ENCODE assay signal across 9 cellular contexts in genomic region chrX:154021131-154021611, GRCh38. TPM values are rescaled to one million over a fixed set of nuclear protein-coding genes. Genes with fewer than 3 reads are reported as not detected.
DNase-seq lines count a peak whose midpoint lies in the region; ATAC-seq lines count a peak whose summit lies in the region.
"Had no signal": no experiment of that assay in that cellular context is flagged by ENCODE, and none has a peak within 500 bp of the region (broad histone marks: within the 10 kb centered on the region; RNA-seq: fewer than 3 reads in every experiment).

No MANE protein-coding gene starts in this region.

- H3K4me3 ChIP-seq in SJSA1: no peak overlapping the region
- H3K4me3 ChIP-seq in esophagus (ENCODE audit: low read depth in 1 of 2, low read length in 2 of 2): no peak overlapping the region

- peak; percentile 37 to 48 for DNase-seq in activated CD4-positive, alpha-beta T cell treated with anti-CD3 and anti-CD28 coated beads, Interleukin-2, amount 50 U/mL, for 48 hours
- DNase-seq in activated CD4-positive, alpha-beta T cell treated with anti-CD3 and anti-CD28 coated beads, Interleukin-2, amount 50 U/mL, for 4 hours: no peak
- DNase-seq in SJSA1 (ENCODE audit: low read depth in 1 of 2, low spot score in 2 of 2) (peak; percentile 32 to 48), NCI-H226 (no peak), hippocampal formation (lab: John Stamatoyannopoulos, UW) (no peak)
- DNase-seq in stimulated activated naive B cell treated with anti-CD40 and anti-IgM and Interleukin-4, amounts not matched to agents 10 μg/mL and 1 μg/mL and 100 μg/mL, for 72 hours: no peak
- DNase-seq: left cardiac atrium had no signal

- H3K9me3 Mint-ChIP-seq in stimulated activated naive B cell treated with anti-CD40 and anti-IgM and Interleukin-4, amounts not matched to agents 10 μg/mL and 1 μg/mL and 100 μg/mL, for 72 hours: no peaks in the 10 kb centered on the region

- peak overlapping the region; percentile 70 for H3K27ac Mint-ChIP-seq in stimulated activated naive B cell treated with anti-CD40 and anti-IgM and Interleukin-4, amounts not matched to agents 10 μg/mL and 1 μg/mL and 100 μg/mL, for 72 hours

- peaks cover 46% of the 10 kb centered on the region for H3K4me1 ChIP-seq in SJSA1 (replicated peaks)
- peaks cover 0 to 13% of the 10 kb centered on the region in 2 donors for H3K4me1 ChIP-seq in esophagus (ENCODE audit: control insufficient read depth in 2 of 2, insufficient read depth in 2 of 2, low read length in 1 of 2)

- peak overlapping the region; percentile 36 to 44 for H3K4me3 Mint-ChIP-seq in stimulated activated naive B cell treated with anti-CD40 and anti-IgM and Interleukin-4, amounts not matched to agents 10 μg/mL and 1 μg/mL and 100 μg/mL, for 72 hours

- H3K27ac ChIP-seq in SJSA1 (no peak overlapping the region), esophagus (ENCODE audit: low read depth in 2 of 2, low read length in 1 of 2) (peak overlapping the region; percentile 77 to 91)

- H3K27me3 Mint-ChIP-seq in stimulated activated naive B cell treated with anti-CD40 and anti-IgM and Interleukin-4, amounts not matched to agents 10 μg/mL and 1 μg/mL and 100 μg/mL, for 72 hours: no peaks in the 10 kb centered on the region

- H3K36me3 Mint-ChIP-seq in stimulated activated naive B cell treated with anti-CD40 and anti-IgM and Interleukin-4, amounts not matched to agents 10 μg/mL and 1 μg/mL and 100 μg/mL, for 72 hours: peaks cover 13% of the 10 kb centered on the region in 2 donors

- H3K27me3 ChIP-seq in SJSA1 (replicated peaks) (no peaks in the 10 kb centered on the region), esophagus (ENCODE audit: control insufficient read depth in 1 of 2, insufficient read depth in 2 of 2, low read length in 2 of 2) (no peaks in the 10 kb centered on the region)

- H3K4me1 Mint-ChIP-seq in stimulated activated naive B cell treated with anti-CD40 and anti-IgM and Interleukin-4, amounts not matched to agents 10 μg/mL and 1 μg/mL and 100 μg/mL, for 72 hours: peaks cover 12 to 28% of the 10 kb centered on the region in 2 donors

- 55 to 64% methylated on average over 11 of the region's 11 CpGs for WGBS in esophagus, 2 donors

- no peak for ATAC-seq in stimulated activated naive B cell treated with anti-CD40 and anti-IgM and Interleukin-4, amounts not matched to agents 10 μg/mL and 1 μg/mL and 100 μg/mL, for 72 hours (replicated peaks)
- no peak for ATAC-seq in GM18873 (IDR thresholded peaks at IDR 0.05; ENCODE audit: low FRiP score, unreplicated experiment)

- H3K9me3 ChIP-seq in SJSA1 (replicated peaks) (no peaks in the 10 kb centered on the region), esophagus (ENCODE audit: control insufficient read depth in 2 of 2, insufficient read depth in 1 of 2, low read depth in 1 of 2, low read length in 1 of 2) (no peaks in the 10 kb centered on the region)

- H3K36me3 ChIP-seq in SJSA1 (peaks cover 20% of the 10 kb centered on the region), esophagus (ENCODE audit: control insufficient read depth in 2 of 2, insufficient read depth in 2 of 2, low read length in 1 of 2) (peaks cover 0 to 6% of the 10 kb centered on the region in 2 donors)

RNA-seq across cellular contexts. Expression of gene IRAK1, which starts 1.5 kb away (rescaled TPM):
- total RNA-seq in SJSA1 (2014; rRNA removed; shearing (Covaris generic)): 70.7 and 81.3 TPM in 2 replicates
- 10 to 100 TPM; 58.8 to 61.8 TPM for polyA plus RNA-seq in esophagus

RNA-seq across cellular contexts. Expression of gene TMEM187, which starts 48.6 kb away (rescaled TPM):
- total RNA-seq in SJSA1 (2014; rRNA removed; shearing (Covaris generic)): 1.1 TPM in 1 of 2 replicates, not detected in the other
- 1 to 10 TPM; 2.5 to 3.3 TPM for polyA plus RNA-seq in esophagus

RNA-seq across cellular contexts. Expression of gene HCFC1, which starts 49.6 kb away (rescaled TPM):
- total RNA-seq in SJSA1 (2014; rRNA removed; shearing (Covaris generic)): 24.6 and 42.8 TPM in 2 replicates
- 10 to 100 TPM; 13.0 to 15.9 TPM for polyA plus RNA-seq in esophagus

Comparison
In these comparisons a context has a peak if more than half of its experiments do, and no peak if none do; other contexts are left out.
1. DNase-seq: peak in activated CD4-positive, alpha-beta T cell treated with anti-CD3 and anti-CD28 coated beads, Interleukin-2, amount 50 U/mL, for 48 hours (2 of 2) and SJSA1 (2 of 2); none in activated CD4-positive, alpha-beta T cell treated with anti-CD3 and anti-CD28 coated beads, Interleukin-2, amount 50 U/mL, for 4 hours (0 of 2), stimulated activated naive B cell treated with anti-CD40 and anti-IgM and Interleukin-4, amounts not matched to agents 10 μg/mL and 1 μg/mL and 100 μg/mL, for 72 hours (single experiment), NCI-H226 (single experiment) and hippocampal formation (0 of 2).